Comparison of ENCODE assay signal across 8 cellular contexts in the genomic region with DNA sequence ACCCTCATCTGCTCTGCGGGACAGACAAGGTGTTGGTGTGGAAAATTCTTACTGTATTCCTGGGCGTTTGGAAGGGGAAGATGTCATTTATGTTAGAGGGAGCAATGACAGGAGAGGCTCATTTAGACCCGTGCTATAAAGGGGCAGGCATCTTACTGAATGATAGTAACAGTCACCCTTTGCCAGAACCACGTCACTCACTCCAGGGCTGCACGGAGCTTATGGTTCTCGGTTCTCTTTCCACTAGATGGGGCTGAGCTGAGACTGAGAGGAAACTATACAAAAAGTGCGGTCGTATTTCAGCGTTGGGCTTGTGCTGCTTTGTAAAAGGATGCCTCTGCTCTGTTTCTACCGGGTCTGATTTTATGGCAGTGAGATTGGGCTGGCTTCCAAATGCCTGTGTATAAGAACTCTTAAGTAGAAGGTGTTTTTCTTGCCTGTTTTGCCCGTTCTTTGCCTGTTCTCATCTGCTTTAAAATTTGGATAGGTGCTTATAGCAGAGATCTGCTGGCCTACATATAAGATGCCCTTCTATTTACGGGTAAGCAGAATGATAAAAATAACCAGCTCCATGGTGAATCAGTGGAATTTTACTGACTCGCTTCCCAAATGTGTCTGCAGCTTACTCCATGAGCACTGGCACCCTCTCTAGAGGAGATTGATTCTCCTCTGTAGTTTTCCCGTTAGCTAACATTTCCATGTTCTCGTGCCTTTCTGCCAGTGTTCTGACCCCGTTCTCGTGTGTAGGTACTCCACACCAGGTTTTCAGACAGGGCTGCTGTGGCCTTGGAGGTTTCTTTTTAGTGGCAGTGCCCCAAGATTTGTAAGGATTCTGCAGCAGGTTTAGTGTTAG. TPM values are rescaled to one million over a fixed set of nuclear protein-coding genes. Genes with fewer than 3 reads are reported as not detected.
A peak's percentile ranks its signal among the peaks of the same experiment; 100 is the strongest.
DNase-seq lines count a peak whose midpoint lies in the region; ATAC-seq, FAIRE-seq and TF ChIP-seq lines count a peak whose summit lies in the region.

No MANE protein-coding gene starts in this region.

- FAIRE-seq in HepG2 (lab: Jason Lieb, UNC) = no peak

- in situ Hi-C loops in HepG2 (cut with HindIII; ENCODE audit: extremely low pct_ligation_motif_present, low pct_unique_long_range_greater_than_20kb) = no loop called here

- H3K9me3 ChIP-seq in HepG2 (ENCODE audit: low read length) = no peaks in the 10 kb centered on the region

- H3K4me1 Mint-ChIP-seq in activated CD4-positive, alpha-beta T cell treated with anti-CD3 and anti-CD28 coated beads, Interleukin-2, amount 10 ng/mL, durations not matched to agents 24 days and 14 days = peaks cover 77% of the 10 kb centered on the region

- H3K4me3 ChIP-seq in AG04449 (ENCODE audit: low read depth, low read length) (peak overlapping the region; percentile 29), choroid plexus epithelial cell (ENCODE audit: low read depth, low read length) (peak overlapping the region; percentile 19), HepG2 (replicated peaks in 1 of 3; ENCODE audit: insufficient read depth in 1 of 3, low read depth in 2 of 3, low read length in 3 of 3) (no peak overlapping the region)

- peaks cover 17% of the 10 kb centered on the region for H3K9me3 Mint-ChIP-seq in activated CD4-positive, alpha-beta T cell treated with anti-CD3 and anti-CD28 coated beads, Interleukin-2, amount 10 ng/mL, durations not matched to agents 24 days and 14 days

- peaks cover 75% of the 10 kb centered on the region for H3K36me3 Mint-ChIP-seq in activated CD4-positive, alpha-beta T cell treated with anti-CD3 and anti-CD28 coated beads, Interleukin-2, amount 10 ng/mL, durations not matched to agents 24 days and 14 days (ENCODE audit: low read depth)

- 93% methylated on average over 17 of the region's 17 CpGs for WGBS in HepG2 (ENCODE audit: low lambda C conversion rate)

- peaks cover 27% of the 10 kb centered on the region for H3K4me1 ChIP-seq in HepG2 (ENCODE audit: insufficient read depth, low read length)

- POLR2A ChIA-PET in AG04449 (lab: Yijun Ruan, JAX) = no interaction called here
- POLR2A ChIA-PET in HepG2 (lab: Yijun Ruan, JAX) = no interaction called here

- peaks cover 3 to 11% of the 10 kb centered on the region in 2 experiments; a peak in 4 of 5 replicates for H3K36me3 ChIP-seq in HepG2 (replicated peaks in 1 of 2; ENCODE audit: control insufficient read depth in 1 of 2, insufficient read depth in 2 of 2, low read length in 2 of 2)

- no peak for TF ChIP-seq RAD21 in HepG2 (CRISPR knock-in tag; IDR thresholded peaks at IDR 0.05)

- DNase-seq in AG04449 (ENCODE audit: low read depth, low spot score) (peak; percentile 58), LHCN-M2 (ENCODE audit: low read depth) (peak; percentile 90), choroid plexus epithelial cell (ENCODE audit: low read depth) (peak; percentile 95), HepG2 (ENCODE audit: low spot score) (no peak)
- DNase-seq in activated CD4-positive, alpha-beta T cell treated with anti-CD3 and anti-CD28 coated beads, Interleukin-2, amount 10 ng/mL, durations not matched to agents 24 days and 14 days = peak; percentile 92
- peak; percentile 76 for DNase-seq in stimulated activated CD4-positive, alpha-beta T cell treated with anti-CD3 and anti-CD28 coated beads, Interleukin-4, amount 100 ng/mL, for 24 hours

- no peak for TF ChIP-seq POLR2A in HepG2 (IDR thresholded peaks at IDR 0.05; ENCODE audit: insufficient read depth in 1 of 2, low read depth in 2 of 2, low read length in 2 of 2)

- no peaks in the 10 kb centered on the region for H3K79me2 ChIP-seq in HepG2 (ENCODE audit: insufficient read depth, low read length)

- TF ChIP-seq EP300 in HepG2 (IDR thresholded peaks at IDR 0.05; ENCODE audit: low read depth in 2 of 2, low read length in 2 of 2) (no peak), HepG2 (CRISPR knock-in tag; IDR thresholded peaks at IDR 0.05; ENCODE audit: borderline replicate concordance) (no peak)

- peak overlapping the region; percentile 77 for H3K4me3 Mint-ChIP-seq in activated CD4-positive, alpha-beta T cell treated with anti-CD3 and anti-CD28 coated beads, Interleukin-2, amount 10 ng/mL, durations not matched to agents 24 days and 14 days

- no peaks in the 10 kb centered on the region for H3K27me3 ChIP-seq in HepG2 (ENCODE audit: control insufficient read depth in 1 of 2, insufficient read depth in 2 of 2, low read length in 2 of 2)

- no peak overlapping the region for H3K4me2 ChIP-seq in HepG2 (ENCODE audit: low read depth, low read length)

- H4K20me1 ChIP-seq in HepG2 (ENCODE audit: insufficient read depth, low read length) = no peaks in the 10 kb centered on the region

- peak overlapping the region; percentile 95 for H3K27ac Mint-ChIP-seq in activated CD4-positive, alpha-beta T cell treated with anti-CD3 and anti-CD28 coated beads, Interleukin-2, amount 10 ng/mL, durations not matched to agents 24 days and 14 days

- no peaks in the 10 kb centered on the region for H3K27me3 Mint-ChIP-seq in activated CD4-positive, alpha-beta T cell treated with anti-CD3 and anti-CD28 coated beads, Interleukin-2, amount 10 ng/mL, durations not matched to agents 24 days and 14 days

- H3K27ac ChIP-seq in HepG2 (ENCODE audit: extremely low read length, insufficient read depth, low read length) = no peak overlapping the region

- TF ChIP-seq CTCF in AG04449 (IDR thresholded peaks at IDR 0.05; ENCODE audit: insufficient read depth, low read length, missing control alignments) (peak; percentile 62), choroid plexus epithelial cell (conservative IDR thresholded peaks at IDR 0.05; ENCODE audit: low read depth, low read length) (peak; percentile 82), HepG2 (CRISPR knock-in tag; IDR thresholded peaks at IDR 0.05) (no peak)

- BruUV-seq in HepG2 (replicated peaks; lab: Mats Ljungman, UMichigan) = no TSS peak

- ATAC-seq in HepG2 (peak; percentile 51), HG02981 (IDR thresholded peaks at IDR 0.05; ENCODE audit: unreplicated experiment) (no peak), HG03097 (IDR thresholded peaks at IDR 0.05; ENCODE audit: low FRiP score, unreplicated experiment) (no peak)

- H2AFZ ChIP-seq in HepG2 (ENCODE audit: low read length) = no peak overlapping the region

- CTCF ChIA-PET in AG04449 (lab: Yijun Ruan, JAX) = interaction anchor here (0.6 to 4.5 kb wide), 14 partner anchors 9 to 222 kb away, joined by 3 to 23 read pairs (median 7); no protein-coding TSS in a partner anchor
- CTCF ChIA-PET in HepG2 (lab: Yijun Ruan, JAX; ENCODE audit: low intra/inter-chr PET ratio, low total read pairs) = no interaction called here

- no peak overlapping the region for H3K9ac ChIP-seq in HepG2 (ENCODE audit: insufficient read depth, low read depth, low read length)

- intact Hi-C loops in activated CD4-positive, alpha-beta T cell treated with anti-CD3 and anti-CD28 coated beads, Interleukin-2, amount 10 ng/mL, durations not matched to agents 24 days and 14 days (cut with micrococcal nuclease) = loop anchor here (1.0 to 5.0 kb wide), 10 partner anchors 23 to 218 kb away; no protein-coding TSS in a partner anchor
- intact Hi-C loops in HepG2 (cut with micrococcal nuclease; ENCODE audit: unreplicated experiment) = no loop called here

RNA-seq across cellular contexts. Expression of gene MRPS6, which starts 55.9 kb away (rescaled TPM):
- total RNA-seq in LHCN-M2 (2014; rRNA removed) (30.7 and 42.3 TPM in 2 replicates), HepG2 (2016; rRNA removed; fragmentation: Illumina TruSeq; extraction: Trizol) (26.9 and 35.5 TPM in 2 replicates)
- polyA plus RNA-seq in LHCN-M2 (2012) = 122 TPM
- 151 and 154 TPM in 2 replicates for total RNA-seq in activated CD4-positive, alpha-beta T cell treated with anti-CD3 and anti-CD28 coated beads, Interleukin-2, amount 10 ng/mL, durations not matched to agents 24 days and 14 days
- 17.1 and 18.4 TPM in 2 replicates for total RNA-seq in HepG2 (2016; cell fraction: cytosol; rRNA removed; fragmentation: Illumina TruSeq; extraction: Trizol; ENCODE audit: low read depth)
- total RNA-seq in HepG2 (2016; cell fraction: insoluble cytoplasmic fraction; rRNA removed; fragmentation: Illumina TruSeq; extraction: Trizol) = 28.4 and 41.4 TPM in 2 replicates
- 25.8 and 27.0 TPM in 2 replicates for total RNA-seq in HepG2 (2016; cell fraction: membrane; rRNA removed; fragmentation: Illumina TruSeq; extraction: Trizol)
- total RNA-seq in HepG2 (2016; cell fraction: nucleus; rRNA removed; fragmentation: Illumina TruSeq; extraction: Trizol) = 20.3 and 20.6 TPM in 2 replicates
- 9.8 and 14.2 TPM in 2 replicates for polyA plus RNA-seq in HepG2 (2011; rRNA removed)
- polyA plus RNA-seq in HepG2 (2011; cell fraction: cytosol; rRNA removed) = 11.1 and 11.6 TPM in 2 replicates
- 18.4 and 19.2 TPM in 2 replicates for polyA plus RNA-seq in HepG2 (2011; cell fraction: nucleus; rRNA removed)
- 25.9 and 47.2 TPM in 2 replicates for polyA plus RNA-seq in HepG2 (2012)
- polyA plus RNA-seq in HepG2 (2016; cell fraction: cytosol; fragmentation: Illumina TruSeq; extraction: Trizol; ENCODE audit: low read depth) = 21.7 and 25.8 TPM in 2 replicates
- 69.3 and 71.8 TPM in 2 replicates for polyA plus RNA-seq in HepG2 (2016; cell fraction: insoluble cytoplasmic fraction; fragmentation: Illumina TruSeq; extraction: Trizol; ENCODE audit: low read depth)
- polyA plus RNA-seq in HepG2 (2016; cell fraction: membrane; fragmentation: Illumina TruSeq; extraction: Trizol; ENCODE audit: low read depth) = 29.0 and 33.1 TPM in 2 replicates
- 39.3 and 52.2 TPM in 2 replicates for polyA plus RNA-seq in HepG2 (2016; cell fraction: nucleus; fragmentation: Illumina TruSeq; extraction: Trizol; ENCODE audit: insufficient read depth, low read depth)
- 9.1 and 10.5 TPM in 2 replicates for polyA minus RNA-seq in HepG2 (2011; rRNA and poly(A)+ RNA removed; ENCODE audit: low replicate concordance)
- polyA minus RNA-seq in HepG2 (2011; cell fraction: cytosol; rRNA and poly(A)+ RNA removed) = 3.3 and 3.4 TPM in 2 replicates
- polyA minus RNA-seq in HepG2 (2011; cell fraction: nucleus; rRNA and poly(A)+ RNA removed) = 21.8 and 24.6 TPM in 2 replicates

RNA-seq across cellular contexts. Expression of gene SLC5A3, which starts 55.9 kb away (rescaled TPM):
- total RNA-seq in LHCN-M2 (2014; rRNA removed) = 20.0 and 22.6 TPM in 2 replicates
- 4.1 TPM for polyA plus RNA-seq in LHCN-M2 (2012)
- total RNA-seq in activated CD4-positive, alpha-beta T cell treated with anti-CD3 and anti-CD28 coated beads, Interleukin-2, amount 10 ng/mL, durations not matched to agents 24 days and 14 days = 52.8 and 55.4 TPM in 2 replicates
- total RNA-seq in HepG2 (2016; rRNA removed; fragmentation: Illumina TruSeq; extraction: Trizol) = 10.1 and 11.2 TPM in 2 replicates
- 1.0 and 1.1 TPM in 2 replicates for total RNA-seq in HepG2 (2016; cell fraction: cytosol; rRNA removed; fragmentation: Illumina TruSeq; extraction: Trizol; ENCODE audit: low read depth)
- 9.3 and 10.6 TPM in 2 replicates for total RNA-seq in HepG2 (2016; cell fraction: insoluble cytoplasmic fraction; rRNA removed; fragmentation: Illumina TruSeq; extraction: Trizol)
- 2.4 and 3.4 TPM in 2 replicates for total RNA-seq in HepG2 (2016; cell fraction: membrane; rRNA removed; fragmentation: Illumina TruSeq; extraction: Trizol)
- 32.4 and 34.8 TPM in 2 replicates for total RNA-seq in HepG2 (2016; cell fraction: nucleus; rRNA removed; fragmentation: Illumina TruSeq; extraction: Trizol)
- 4.6 and 5.6 TPM in 2 replicates for polyA plus RNA-seq in HepG2 (2011; rRNA removed)
- 1.7 and 2.8 TPM in 2 replicates for polyA plus RNA-seq in HepG2 (2011; cell fraction: cytosol; rRNA removed)
- polyA plus RNA-seq in HepG2 (2011; cell fraction: nucleus; rRNA removed) = 7.9 and 9.1 TPM in 2 replicates
- polyA plus RNA-seq in HepG2 (2012) = 5.9 and 25.5 TPM in 2 replicates
- polyA plus RNA-seq in HepG2 (2016; cell fraction: cytosol; fragmentation: Illumina TruSeq; extraction: Trizol; ENCODE audit: low read depth) = 0.19 and 0.23 TPM in 2 replicates
- 2.8 and 3.4 TPM in 2 replicates for polyA plus RNA-seq in HepG2 (2016; cell fraction: insoluble cytoplasmic fraction; fragmentation: Illumina TruSeq; extraction: Trizol; ENCODE audit: low read depth)
- polyA plus RNA-seq in HepG2 (2016; cell fraction: membrane; fragmentation: Illumina TruSeq; extraction: Trizol; ENCODE audit: low read depth) = 0.32 and 0.36 TPM in 2 replicates
- 12.9 and 13.1 TPM in 2 replicates for polyA plus RNA-seq in HepG2 (2016; cell fraction: nucleus; fragmentation: Illumina TruSeq; extraction: Trizol; ENCODE audit: insufficient read depth, low read depth)
- polyA minus RNA-seq in HepG2 (2011; rRNA and poly(A)+ RNA removed; ENCODE audit: low replicate concordance) = 12.4 and 18.2 TPM in 2 replicates
- 14.2 and 15.2 TPM in 2 replicates for polyA minus RNA-seq in HepG2 (2011; cell fraction: cytosol; rRNA and poly(A)+ RNA removed)
- polyA minus RNA-seq in HepG2 (2011; cell fraction: nucleus; rRNA and poly(A)+ RNA removed) = 64.2 and 72.4 TPM in 2 replicates

Comparison
In these comparisons a context has a peak if more than half of its experiments do, and no peak if none do; other contexts are left out.
1. H3K4me3 ChIP-seq: peak in AG04449 (single experiment) and choroid plexus epithelial cell (single experiment); none in HepG2 (0 of 3).